ENCODE assay signal across 24 cellular contexts in the genomic region with DNA sequence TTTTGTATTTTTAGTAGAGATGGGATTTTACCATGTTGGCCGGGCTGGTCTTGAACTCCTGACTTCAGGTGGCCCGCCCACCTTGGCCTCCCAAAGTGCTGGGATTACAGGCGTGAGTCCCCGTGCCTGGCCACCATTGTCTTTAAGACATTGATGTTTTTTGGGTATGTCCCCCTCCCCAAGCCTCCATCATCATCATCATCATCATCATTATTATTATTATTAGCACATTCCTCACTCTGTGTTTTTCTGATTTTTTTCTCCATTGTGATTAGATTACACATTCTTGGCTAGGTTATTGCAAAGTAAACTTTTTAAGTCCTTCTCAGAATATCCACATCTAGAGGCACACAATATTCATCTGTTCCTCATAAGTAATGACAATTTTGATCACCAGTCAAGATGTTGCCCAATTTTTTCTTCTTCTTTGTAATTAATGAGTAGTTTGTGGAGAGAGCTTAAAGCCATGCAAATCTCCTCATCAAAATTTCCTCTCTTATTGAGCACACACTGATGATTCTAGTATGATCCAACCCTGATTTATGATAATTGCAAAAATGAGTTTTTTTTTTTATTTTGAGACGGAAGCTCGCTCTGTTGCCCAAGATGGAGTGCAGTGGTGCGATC. TPM values are rescaled to one million over a fixed set of nuclear protein-coding genes. Genes with fewer than 3 reads are reported as not detected.
DNase-seq lines count a peak whose midpoint lies in the region; FAIRE-seq and TF ChIP-seq lines count a peak whose summit lies in the region.
"Had no signal": no experiment of that assay in that cellular context is flagged by ENCODE, and none has a peak within 500 bp of the region (broad histone marks: within the 10 kb centered on the region; RNA-seq: fewer than 3 reads in every experiment).

No MANE protein-coding gene starts in this region.

- no peak overlapping the region for H3K4me3 ChIP-seq in CD4-positive, alpha-beta memory T cell (ENCODE audit: low read length in 2 of 2)
- H3K4me3 ChIP-seq in MM.1S (ENCODE audit: low read length) (no peak overlapping the region), SK-N-SH (ENCODE audit: low read depth in 2 of 2, low read length in 1 of 2) (no peak overlapping the region)
- H3K4me3 ChIP-seq: psoas muscle, thoracic aorta had no signal

- no peaks in the 10 kb centered on the region for H3K27me3 Mint-ChIP-seq in T-helper 2 cell treated with Interferon-gamma antibody and Interleukin-4, amounts not matched to agents 5 μg/mL and 100 μg/mL, for 36 hours (ENCODE audit: low read depth)
- H3K27me3 Mint-ChIP-seq in CD4-positive, alpha-beta memory T cell, result no peaks in the 10 kb centered on the region
- H3K27me3 Mint-ChIP-seq in activated T-helper 1 cell treated with anti-CD3 and anti-CD28 coated beads, Interleukin-12 subunit alpha, Interleukin-12 subunit beta, Interleukin-2, Interleukin-4 antibody, amounts not matched to agents 30 ng/mL and 10 ng/mL and 1 ng/mL, durations not matched to agents 14 hours and 24 hours and 36 hours (ENCODE audit: insufficient read depth), result no peaks in the 10 kb centered on the region
- H3K27me3 Mint-ChIP-seq in mesothelial cell of epicardium (ENCODE audit: low read depth), result no peaks in the 10 kb centered on the region

- H3K4me2 ChIP-seq in MM.1S (ENCODE audit: low read depth, low read length) (no peak overlapping the region), SK-N-SH (no peak overlapping the region; the same call in 1 of the 2 replicates)

- intact Hi-C loops in CD4-positive, alpha-beta memory T cell (cut with micrococcal nuclease), result no loop called here
- intact Hi-C loops in activated T-helper 1 cell treated with anti-CD3 and anti-CD28 coated beads, Interleukin-12 subunit alpha, Interleukin-12 subunit beta, Interleukin-2, Interleukin-4 antibody, amounts not matched to agents 30 ng/mL and 10 ng/mL and 1 ng/mL, durations not matched to agents 14 hours and 24 hours and 36 hours (cut with micrococcal nuclease), result loop anchor here (2.0 to 5.0 kb wide), 2 partner anchors 17 to 42 kb away; no protein-coding TSS in a partner anchor

- H3K4me1 ChIP-seq in CD4-positive, alpha-beta memory T cell (ENCODE audit: insufficient read depth, low read length), result peaks cover 81% of the 10 kb centered on the region
- H3K4me1 ChIP-seq in MM.1S (ENCODE audit: low read length), result no peaks in the 10 kb centered on the region
- H3K4me1 ChIP-seq in SK-N-SH (ENCODE audit: control insufficient read depth in 1 of 2, insufficient read depth in 2 of 2, low read depth in 1 of 2, low read length in 1 of 2), result peaks cover 0 to 6% of the 10 kb centered on the region in 2 experiments; a peak in 3 of 4 replicates

- H3K9me3 Mint-ChIP-seq in T-helper 2 cell treated with Interferon-gamma antibody and Interleukin-4, amounts not matched to agents 5 μg/mL and 100 μg/mL, for 36 hours, result no peaks in the 10 kb centered on the region
- H3K9me3 Mint-ChIP-seq in CD4-positive, alpha-beta memory T cell, result no peaks in the 10 kb centered on the region
- no peaks in the 10 kb centered on the region for H3K9me3 Mint-ChIP-seq in activated T-helper 1 cell treated with anti-CD3 and anti-CD28 coated beads, Interleukin-12 subunit alpha, Interleukin-12 subunit beta, Interleukin-2, Interleukin-4 antibody, amounts not matched to agents 30 ng/mL and 10 ng/mL and 1 ng/mL, durations not matched to agents 14 hours and 24 hours and 36 hours
- no peaks in the 10 kb centered on the region for H3K9me3 Mint-ChIP-seq in mesothelial cell of epicardium
- H3K9me3 Mint-ChIP-seq: nephron had no signal

- no peaks in the 10 kb centered on the region for H3K9me2 ChIP-seq in MM.1S (replicated peaks; ENCODE audit: insufficient read depth, low read length)
- no peaks in the 10 kb centered on the region for H3K9me2 ChIP-seq in SK-N-SH

- no peaks in the 10 kb centered on the region for H3K9me3 ChIP-seq in CD4-positive, alpha-beta memory T cell (ENCODE audit: control insufficient read depth in 1 of 2, low read length in 2 of 2)
- H3K9me3 ChIP-seq in MM.1S (replicated peaks; ENCODE audit: insufficient read depth, low read length) (no peaks in the 10 kb centered on the region), SK-N-SH (no peaks in the 10 kb centered on the region)
- H3K9me3 ChIP-seq: psoas muscle, thoracic aorta had no signal

- H3K4me3 Mint-ChIP-seq in T-helper 2 cell treated with Interferon-gamma antibody and Interleukin-4, amounts not matched to agents 5 μg/mL and 100 μg/mL, for 36 hours, result peak overlapping the region; percentile 61
- peak overlapping the region in 7 of 8 donors; percentile 15 to 81 (median 59) for H3K4me3 Mint-ChIP-seq in CD4-positive, alpha-beta memory T cell
- no peak overlapping the region for H3K4me3 Mint-ChIP-seq in activated T-helper 1 cell treated with anti-CD3 and anti-CD28 coated beads, Interleukin-12 subunit alpha, Interleukin-12 subunit beta, Interleukin-2, Interleukin-4 antibody, amounts not matched to agents 30 ng/mL and 10 ng/mL and 1 ng/mL, durations not matched to agents 14 hours and 24 hours and 36 hours
- no peak overlapping the region for H3K4me3 Mint-ChIP-seq in mesothelial cell of epicardium
- H3K4me3 Mint-ChIP-seq: nephron had no signal

- H2AFZ ChIP-seq in MM.1S (ENCODE audit: low read length) (no peak overlapping the region), SK-N-SH (ENCODE audit: low read depth) (no peak overlapping the region)

- 99% methylated on average over 7 of the region's 7 CpGs for WGBS in SK-N-SH (ENCODE audit: low lambda C conversion rate)

- CTCF ChIA-PET in CD4-positive, alpha-beta memory T cell (lab: Charles Lee; ENCODE audit: partially characterized antibody), result interaction anchor here (1.3 kb wide), 1 partner anchor 46 kb away, joined by 3 read pairs; no protein-coding TSS in a partner anchor
- CTCF ChIA-PET in SK-N-SH (lab: Yijun Ruan, JAX), result no interaction called here

- H3F3A ChIP-seq in MM.1S (ENCODE audit: insufficient read depth, low read length) (no peaks in the 10 kb centered on the region), SK-N-SH (replicated peaks; ENCODE audit: insufficient read depth) (peaks cover 28% of the 10 kb centered on the region)

- no peaks in the 10 kb centered on the region for H3K27me3 ChIP-seq in CD4-positive, alpha-beta memory T cell (ENCODE audit: insufficient read depth, low read length)
- no peaks in the 10 kb centered on the region for H3K27me3 ChIP-seq in MM.1S (replicated peaks; ENCODE audit: insufficient read depth, low read length)
- no peaks in the 10 kb centered on the region for H3K27me3 ChIP-seq in SK-N-SH (ENCODE audit: insufficient read depth)

- peaks cover 35% of the 10 kb centered on the region for H3K36me3 Mint-ChIP-seq in T-helper 2 cell treated with Interferon-gamma antibody and Interleukin-4, amounts not matched to agents 5 μg/mL and 100 μg/mL, for 36 hours (ENCODE audit: low read depth)
- H3K36me3 Mint-ChIP-seq in CD4-positive, alpha-beta memory T cell, result peaks cover 28 to 58% of the 10 kb centered on the region in 2 donors
- peaks cover 20% of the 10 kb centered on the region for H3K36me3 Mint-ChIP-seq in activated T-helper 1 cell treated with anti-CD3 and anti-CD28 coated beads, Interleukin-12 subunit alpha, Interleukin-12 subunit beta, Interleukin-2, Interleukin-4 antibody, amounts not matched to agents 30 ng/mL and 10 ng/mL and 1 ng/mL, durations not matched to agents 14 hours and 24 hours and 36 hours (ENCODE audit: low read depth)
- peaks cover 34% of the 10 kb centered on the region for H3K36me3 Mint-ChIP-seq in mesothelial cell of epicardium

- no peak for FAIRE-seq in H54 (lab: Jason Lieb, UNC)
- FAIRE-seq: endometrium, kidney, small intestine, TTC549 had no signal

- H3K36me3 ChIP-seq in CD4-positive, alpha-beta memory T cell (ENCODE audit: insufficient read depth, low read length), result peaks cover 5% of the 10 kb centered on the region
- H3K36me3 ChIP-seq in MM.1S (replicated peaks; ENCODE audit: insufficient read depth, low read length), result no peaks in the 10 kb centered on the region; the same call in 1 of the 2 replicates
- peaks cover 17 to 31% of the 10 kb centered on the region in 2 experiments for H3K36me3 ChIP-seq in SK-N-SH (replicated peaks in 1 of 2; ENCODE audit: control insufficient read depth in 1 of 2, insufficient read depth in 2 of 2, low read length in 1 of 2)
- H3K36me3 ChIP-seq: thoracic aorta had no signal

- POLR2A ChIA-PET in CD4-positive, alpha-beta memory T cell (lab: Charles Lee; ENCODE audit: partially characterized antibody), result interaction anchor here (1.1 to 1.6 kb wide), 2 partner anchors 37 to 43 kb away, joined by 5 to 6 read pairs; no protein-coding TSS in a partner anchor
- POLR2A ChIA-PET in SK-N-SH (lab: Yijun Ruan, JAX), result no interaction called here

- DNase-seq in T-helper 2 cell treated with Interferon-gamma antibody and Interleukin-4, amounts not matched to agents 5 μg/mL and 100 μg/mL, for 36 hours (ENCODE audit: low spot score), result no peak
- no peak for DNase-seq in T-helper 2 cell
- no peak for DNase-seq in CD4-positive, alpha-beta memory T cell
- DNase-seq in activated T-helper 1 cell treated with anti-CD3 and anti-CD28 coated beads, Interleukin-12 subunit alpha, Interleukin-12 subunit beta, Interleukin-2, Interleukin-4 antibody, amounts not matched to agents 30 ng/mL and 10 ng/mL and 1 ng/mL, durations not matched to agents 14 hours and 24 hours and 36 hours (ENCODE audit: low spot score), result no peak
- DNase-seq in mesothelial cell of epicardium (ENCODE audit: low spot score in 2 of 2, unreplicated experiment in 2 of 2), result no peak
- no peak for DNase-seq in H54 (ENCODE audit: insufficient read length, low spot score)
- no peak for DNase-seq in MM.1S
- no peak for DNase-seq in SK-N-SH
- DNase-seq: activated CD4-positive, alpha-beta T cell treated with anti-CD3 and anti-CD28 coated beads, Interleukin-2, amount 50 U/mL, for 4 hours; hypothalamus; KG1; kidney; mammary epithelial cell; NCI-H1092 treated with DMSO at 0.1 percent for 48 hours; NCI-H69; OCI-M1; psoas muscle; small intestine; stimulated activated CD4-positive, alpha-beta T cell treated with anti-CD3 and anti-CD28 coated beads, Interleukin-4, amount 100 ng/mL, for 4 hours had no signal

- no peak for TF ChIP-seq POLR2A in H54 (IDR thresholded peaks at IDR 0.05; ENCODE audit: low read depth, low read length)

- peaks cover 30% of the 10 kb centered on the region for H3K4me1 Mint-ChIP-seq in T-helper 2 cell treated with Interferon-gamma antibody and Interleukin-4, amounts not matched to agents 5 μg/mL and 100 μg/mL, for 36 hours (ENCODE audit: low read depth)
- H3K4me1 Mint-ChIP-seq in CD4-positive, alpha-beta memory T cell, result peaks cover 53 to 88% (median 72%) of the 10 kb centered on the region in 4 donors
- peaks cover 31% of the 10 kb centered on the region for H3K4me1 Mint-ChIP-seq in activated T-helper 1 cell treated with anti-CD3 and anti-CD28 coated beads, Interleukin-12 subunit alpha, Interleukin-12 subunit beta, Interleukin-2, Interleukin-4 antibody, amounts not matched to agents 30 ng/mL and 10 ng/mL and 1 ng/mL, durations not matched to agents 14 hours and 24 hours and 36 hours (ENCODE audit: low read depth)
- no peaks in the 10 kb centered on the region for H3K4me1 Mint-ChIP-seq in mesothelial cell of epicardium

- H3K79me2 ChIP-seq in MM.1S (ENCODE audit: low read length) (peaks cover 96% of the 10 kb centered on the region), SK-N-SH (ENCODE audit: insufficient read depth) (peaks cover 98% of the 10 kb centered on the region)

- H3K9ac ChIP-seq in MM.1S (ENCODE audit: low read length) (no peak overlapping the region), SK-N-SH (no peak overlapping the region)

- no peak overlapping the region for H3K27ac ChIP-seq in CD4-positive, alpha-beta memory T cell (ENCODE audit: low read depth, low read length)
- no peak overlapping the region for H3K27ac ChIP-seq in MM.1S (ENCODE audit: low read length)
- peak overlapping the region in 1 of 2 experiments; percentile 93; a peak in 1 of 4 replicates for H3K27ac ChIP-seq in SK-N-SH (ENCODE audit: low read depth in 2 of 2, low read length in 1 of 2)
- H3K27ac ChIP-seq: C4-2B, psoas muscle, thoracic aorta had no signal

- no peak for TF ChIP-seq RAD21 in SK-N-SH (IDR thresholded peaks at IDR 0.05; ENCODE audit: low read length)

- TF ChIP-seq CTCF in mesothelial cell of epicardium (IDR thresholded peaks at IDR 0.05; ENCODE audit: unreplicated experiment) (no peak), MM.1S (IDR thresholded peaks at IDR 0.05; ENCODE audit: low read length) (no peak), SK-N-SH (IDR thresholded peaks at IDR 0.05) (no peak)

- no peak for TF ChIP-seq EP300 in SK-N-SH (IDR thresholded peaks at IDR 0.05; ENCODE audit: borderline replicate concordance in 1 of 2, low read depth in 1 of 2, low read length in 1 of 2)

- H4K20me1 ChIP-seq in MM.1S (ENCODE audit: insufficient read depth, low read length), result peaks cover 3% of the 10 kb centered on the region; the same call in 1 of the 2 replicates
- peaks cover 78% of the 10 kb centered on the region for H4K20me1 ChIP-seq in SK-N-SH (ENCODE audit: insufficient read depth)

- H3K27ac Mint-ChIP-seq in T-helper 2 cell treated with Interferon-gamma antibody and Interleukin-4, amounts not matched to agents 5 μg/mL and 100 μg/mL, for 36 hours, result peak overlapping the region; percentile 74
- H3K27ac Mint-ChIP-seq in CD4-positive, alpha-beta memory T cell, result peak overlapping the region in 5 of 7 donors; percentile 42 to 89 (median 86)
- peak overlapping the region; percentile 54 for H3K27ac Mint-ChIP-seq in activated T-helper 1 cell treated with anti-CD3 and anti-CD28 coated beads, Interleukin-12 subunit alpha, Interleukin-12 subunit beta, Interleukin-2, Interleukin-4 antibody, amounts not matched to agents 30 ng/mL and 10 ng/mL and 1 ng/mL, durations not matched to agents 14 hours and 24 hours and 36 hours
- H3K27ac Mint-ChIP-seq in mesothelial cell of epicardium, result peak overlapping the region; percentile 37

RNA-seq across cellular contexts. Expression of a gene that starts 47.5 kb away (rescaled TPM):
- 100 to 1,000 TPM; 105 to 112 TPM for total RNA-seq in CD4-positive, alpha-beta memory T cell
- 10 to 100 TPM; 46.0 to 57.0 TPM for polyA plus RNA-seq in CD4-positive, alpha-beta memory T cell
- 36.5 and 37.8 TPM in 2 replicates for total RNA-seq in activated T-helper 1 cell treated with anti-CD3 and anti-CD28 coated beads, Interleukin-12 subunit alpha, Interleukin-12 subunit beta, Interleukin-2, Interleukin-4 antibody, amounts not matched to agents 30 ng/mL and 10 ng/mL and 1 ng/mL, durations not matched to agents 14 hours and 24 hours and 36 hours
- total RNA-seq in mesothelial cell of epicardium, result 55.7 to 62.7 TPM (median 57.8 TPM) in 3 replicates
- polyA plus RNA-seq in SK-N-SH (2012; rRNA removed), result 21.8 and 30.2 TPM in 2 replicates
- polyA plus RNA-seq in SK-N-SH (2012; cell fraction: cytosol; rRNA removed), result 18.6 and 19.0 TPM in 2 replicates
- 47.6 and 58.4 TPM in 2 replicates for polyA plus RNA-seq in SK-N-SH (2012; cell fraction: nucleus; rRNA removed)

Comparison
In these comparisons a context has a peak if more than half of its experiments do, and no peak if none do; other contexts are left out.
1. H3K4me3 Mint-ChIP-seq: peak in T-helper 2 cell treated with Interferon-gamma antibody and Interleukin-4, amounts not matched to agents 5 μg/mL and 100 μg/mL, for 36 hours (single experiment) and CD4-positive, alpha-beta memory T cell (7 of 8); none in activated T-helper 1 cell treated with anti-CD3 and anti-CD28 coated beads, Interleukin-12 subunit alpha, Interleukin-12 subunit beta, Interleukin-2, Interleukin-4 antibody, amounts not matched to agents 30 ng/mL and 10 ng/mL and 1 ng/mL, durations not matched to agents 14 hours and 24 hours and 36 hours (single experiment) and mesothelial cell of epicardium (single experiment).
2. Peak in every context shown above with its lines, with median percentiles within 50 percentile points of each other: H3K27ac Mint-ChIP-seq.